ENCODE assay signal across 1 cellular context in genomic region chr6:32163559-32164258, GRCh38.
TF ChIP-seq lines count a peak whose summit lies in the region.

No MANE protein-coding gene starts in this region.

TF ChIP-seq in GM23338, 12 proteins besides CTCF, POLR2A, EP300 and RAD21:
- TF ChIP-seq POLR2AphosphoS5 (IDR thresholded peaks at IDR 0.05; ENCODE audit: low read depth), result no peak
- no peak for TF ChIP-seq NANOG (IDR thresholded peaks at IDR 0.05; ENCODE audit: borderline replicate concordance)
- TF ChIP-seq EZH2phosphoT487 (IDR thresholded peaks at IDR 0.05; ENCODE audit: unreplicated experiment), result no peak
- no peak for TF ChIP-seq ZNF331 (CRISPR knock-in tag; IDR thresholded peaks at IDR 0.05; ENCODE audit: low read depth)
- TF ChIP-seq ZNF462 (CRISPR knock-in tag; IDR thresholded peaks at IDR 0.05), result no peak
- TF ChIP-seq ETS1 (IDR thresholded peaks at IDR 0.05), result no peak
- no peak for TF ChIP-seq EZH2 (IDR thresholded peaks at IDR 0.05; ENCODE audit: low read depth, unreplicated experiment)
